ENCODE assay signal across 8 cellular contexts in the genomic region with DNA sequence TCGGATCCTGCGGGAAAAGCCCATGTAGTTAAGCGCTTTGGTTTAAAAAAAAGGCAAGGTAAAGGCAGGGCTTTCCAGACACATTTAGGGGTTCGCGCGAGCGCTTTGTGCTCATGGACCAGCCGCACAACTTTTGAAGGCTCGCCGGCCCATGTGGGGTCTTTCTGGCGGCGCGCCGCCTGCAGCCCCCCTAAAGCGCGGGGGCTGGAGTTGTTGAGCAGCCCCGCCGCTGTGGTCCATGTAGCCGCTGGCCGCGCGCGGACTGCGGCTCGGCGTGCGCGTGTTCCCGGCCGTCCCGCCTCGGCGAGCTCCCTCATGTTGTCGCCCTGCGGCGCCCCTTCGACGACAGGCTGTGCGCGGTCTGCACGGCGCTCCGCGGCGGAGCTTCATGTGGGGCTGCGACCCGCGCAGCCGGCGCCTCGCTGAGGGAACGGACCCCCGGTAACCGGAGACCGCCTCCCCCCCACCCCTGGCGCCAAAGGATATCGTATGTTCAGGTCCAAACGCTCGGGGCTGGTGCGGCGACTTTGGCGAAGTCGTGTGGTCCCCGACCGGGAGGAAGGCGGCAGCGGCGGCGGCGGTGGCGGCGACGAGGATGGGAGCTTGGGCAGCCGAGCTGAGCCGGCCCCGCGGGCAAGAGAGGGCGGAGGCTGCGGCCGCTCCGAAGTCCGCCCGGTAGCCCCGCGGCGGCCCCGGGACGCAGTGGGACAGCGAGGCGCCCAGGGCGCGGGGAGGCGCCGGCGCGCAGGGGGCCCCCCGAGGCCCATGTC. TPM values are rescaled to one million over a fixed set of nuclear protein-coding genes. Genes with fewer than 3 reads are reported as not detected.
A peak's percentile ranks its signal among the peaks of the same experiment; 100 is the strongest.
DNase-seq lines count a peak whose midpoint lies in the region; ATAC-seq and TF ChIP-seq lines count a peak whose summit lies in the region.

No MANE protein-coding gene starts in this region.

- peak overlapping the region; percentile 58 to 87 (median 81) for H3K27ac ChIP-seq in tibial nerve

- no peaks in the 10 kb centered on the region for H3K27me3 ChIP-seq in tibial nerve

- H3K36me3 Mint-ChIP-seq in brain: no peaks in the 10 kb centered on the region

- peaks cover 45% of the 10 kb centered on the region for H3K4me1 Mint-ChIP-seq in brain

- H3K36me3 ChIP-seq in tibial nerve: peaks cover 0 to 5% (median 0%) of the 10 kb centered on the region in 3 donors

- no peaks in the 10 kb centered on the region for H3K9me3 Mint-ChIP-seq in brain

- H3K4me1 ChIP-seq in tibial nerve: peaks cover 0 to 60% (median 25%) of the 10 kb centered on the region in 4 donors

- peaks cover 47% of the 10 kb centered on the region for H3K27me3 Mint-ChIP-seq in brain

- TF ChIP-seq CTCF in brain (conservative IDR thresholded peaks at IDR 0.05) (no peak), tibial nerve (IDR thresholded peaks at IDR 0.05) (no peak)

- H3K9me3 ChIP-seq in tibial nerve: no peaks in the 10 kb centered on the region

- 0 to 1% methylated on average over 16 to 37 of the region's 97 CpGs for WGBS in tibial nerve, 2 donors

- ATAC-seq in GM19035 (IDR thresholded peaks at IDR 0.05; ENCODE audit: unreplicated experiment): no peak
- ATAC-seq in HG03280 (IDR thresholded peaks at IDR 0.05; ENCODE audit: unreplicated experiment): no peak

- H3K4me3 ChIP-seq in tibial nerve: peak overlapping the region; percentile 57 to 90 (median 82)

- no peak for TF ChIP-seq EP300 in tibial nerve (IDR thresholded peaks at IDR 0.05)

- H3K27ac Mint-ChIP-seq in brain: peak overlapping the region; percentile 58 to 98 (median 83)

- H3K4me3 Mint-ChIP-seq in brain: peak overlapping the region; percentile 88 to 96 (median 93)

- TF ChIP-seq POLR2A in tibial nerve (IDR thresholded peaks at IDR 0.05): no peak

- DNase-seq in CD1c-positive myeloid dendritic cell (ENCODE audit: extremely low spot score): peak; percentile 24
- peak; percentile 17 for DNase-seq in M059J (ENCODE audit: low read depth)
- peak; percentile 52 to 59 for DNase-seq in lung microvascular endothelial cell (ENCODE audit: low read depth in 2 of 2)
- DNase-seq in tibial nerve (ENCODE audit: low spot score in 2 of 2): no peak
- DNase-seq in DMS79 treated with DMSO at 0.1 percent for 48 hours (lab: John Stamatoyannopoulos, UW): no peak

RNA-seq across cellular contexts. Expression of a gene that starts 0.9 kb away (rescaled TPM):
- total RNA-seq in M059J (2014; rRNA removed; shearing (Covaris generic)): 8.0 and 12.7 TPM in 2 replicates
- polyA plus RNA-seq in brain (ENCODE audit: insufficient read depth, low read depth, low replicate concordance): 2.3 TPM
- total RNA-seq in lung microvascular endothelial cell (3.8 and 5.2 TPM in 2 replicates), tibial nerve (10 to 100 TPM; 41.9 to 57.2 (median 48.6) TPM)

Comparison
In these comparisons a context has a peak if more than half of its experiments do, and no peak if none do; other contexts are left out.
1. DNase-seq: peak in CD1c-positive myeloid dendritic cell (single experiment), M059J (single experiment) and lung microvascular endothelial cell (2 of 2); none in tibial nerve (0 of 2) and DMS79 treated with DMSO at 0.1 percent for 48 hours (single experiment).